Comparison of ENCODE assay signal across 15 cellular contexts in the genomic region with DNA sequence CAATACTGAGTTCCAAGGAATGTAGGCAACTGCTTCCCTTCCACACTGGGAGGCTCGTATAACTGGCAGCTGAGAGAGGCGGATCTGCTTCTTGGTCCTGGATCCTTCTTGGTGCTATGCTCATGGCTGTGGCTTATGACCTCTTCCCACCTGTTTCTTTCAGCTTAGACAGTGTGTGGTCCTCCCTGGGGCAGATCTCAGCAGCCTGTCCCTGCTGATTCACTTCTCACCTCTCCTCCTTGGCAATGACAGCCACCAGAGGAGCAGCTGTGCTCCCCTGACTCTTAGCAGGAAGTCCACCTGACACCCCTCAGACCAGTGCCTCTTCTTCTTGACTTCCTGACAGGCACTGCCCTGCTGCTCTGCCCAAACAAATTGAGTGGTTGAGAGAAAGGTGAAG.
"Had no signal": no experiment of that assay in that cellular context is flagged by ENCODE, and none has a peak within 500 bp of the region (broad histone marks: within the 10 kb centered on the region; RNA-seq: fewer than 3 reads in every experiment).

No MANE protein-coding gene starts in this region.

- H3K4me1 ChIP-seq: adrenal gland had no signal

- H3K9me3 ChIP-seq: adrenal gland, body of pancreas, ovary, thoracic aorta had no signal

- H3K36me3 ChIP-seq: adrenal gland, ovary, stomach, thoracic aorta had no signal

- H3K27me3 Mint-ChIP-seq: activated CD8-positive, alpha-beta memory T cell treated with anti-CD3 and anti-CD28 coated beads, Interleukin-2, amount 10 ng/mL, durations not matched to agents 7 days and 5 days had no signal

- H3K4me1 Mint-ChIP-seq: central memory CD8-positive, alpha-beta T cell had no signal

- H3K27me3 ChIP-seq: adrenal gland, body of pancreas, ovary, stomach had no signal

- H3K9me3 Mint-ChIP-seq: effector memory CD8-positive, alpha-beta T cell had no signal

- DNase-seq: activated CD4-positive, alpha-beta T cell treated with anti-CD3 and anti-CD28 coated beads, Interleukin-2, amount 50 U/mL, for 1 hour; activated CD4-positive, CD25-positive, alpha-beta regulatory T cell; activated CD8-positive, alpha-beta memory T cell treated with anti-CD3 and anti-CD28 coated beads, Interleukin-2, amount 10 ng/mL, durations not matched to agents 7 days and 5 days; activated T-cell treated with anti-CD3 and anti-CD28 coated beads, Interleukin-2, amount 50 U/mL, for 48 hours; adrenal gland; body of pancreas; effector memory CD8-positive, alpha-beta T cell; left colon; ovary; stimulated activated CD4-positive, alpha-beta T cell treated with anti-CD3 and anti-CD28 coated beads, Interleukin-4, amount 100 ng/mL, for 1 hour; stimulated activated CD8-positive, alpha-beta memory T cell treated with anti-CD3 and anti-CD28 coated beads, Interleukin-4, amount 100 ng/mL, for 48 hours; stomach; T-helper 2 cell had no signal

- H3K4me3 ChIP-seq: adrenal gland, body of pancreas, ovary, stomach, thoracic aorta had no signal

- H3K27ac Mint-ChIP-seq: activated CD8-positive, alpha-beta memory T cell treated with anti-CD3 and anti-CD28 coated beads, Interleukin-2, amount 10 ng/mL, durations not matched to agents 7 days and 5 days; effector memory CD8-positive, alpha-beta T cell had no signal

- ATAC-seq: activated CD8-positive, alpha-beta memory T cell treated with anti-CD3 and anti-CD28 coated beads, Interleukin-2, amount 10 ng/mL, durations not matched to agents 7 days and 5 days; body of pancreas; effector memory CD8-positive, alpha-beta T cell; left colon had no signal

- H3K27ac ChIP-seq: adrenal gland, ovary, stomach, thoracic aorta had no signal

- H3K4me3 Mint-ChIP-seq: activated CD8-positive, alpha-beta memory T cell treated with anti-CD3 and anti-CD28 coated beads, Interleukin-2, amount 10 ng/mL, durations not matched to agents 7 days and 5 days; central memory CD8-positive, alpha-beta T cell; effector memory CD8-positive, alpha-beta T cell had no signal
